ENCODE assay signal across 1 cellular context in the genomic region with DNA sequence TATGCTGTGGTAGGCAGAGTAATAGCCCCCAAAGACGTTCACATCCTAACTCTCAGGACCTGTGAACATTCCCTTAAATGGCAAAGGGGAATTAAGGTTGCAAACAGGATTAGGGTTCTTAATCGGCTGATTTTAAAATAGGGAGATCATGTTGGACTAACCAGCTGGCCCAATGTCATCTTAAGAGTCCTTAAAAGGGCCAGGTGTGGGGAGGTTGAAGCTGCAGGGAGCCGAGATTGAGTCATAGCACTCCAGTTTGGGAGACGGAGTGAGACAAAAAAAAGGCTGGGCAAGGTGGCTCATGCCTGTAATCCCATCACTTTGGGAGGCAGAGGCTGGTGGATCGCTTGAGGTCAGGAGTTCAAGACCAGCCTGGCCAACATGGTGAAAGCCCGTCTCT.
TF ChIP-seq lines count a peak whose summit lies in the region.

No MANE protein-coding gene starts in this region.

TF ChIP-seq in A549, 52 proteins besides CTCF, POLR2A, EP300 and RAD21:
- TF ChIP-seq SREBF2 (IDR thresholded peaks at IDR 0.05) (no peak), EHF (CRISPR knock-in tag; IDR thresholded peaks at IDR 0.05) (no peak), HOXB13 (CRISPR knock-in tag; IDR thresholded peaks at IDR 0.05; ENCODE audit: low read depth) (no peak), ZFP36 (IDR thresholded peaks at IDR 0.05; ENCODE audit: borderline replicate concordance, partially characterized antibody) (no peak), CEBPB (IDR thresholded peaks at IDR 0.05) (no peak), FOSL2 (IDR thresholded peaks at IDR 0.05) (no peak), FOSL2 (CRISPR knock-in tag; IDR thresholded peaks at IDR 0.05) (no peak), KDM1A (IDR thresholded peaks at IDR 0.05; ENCODE audit: low read depth) (no peak), FOSB (CRISPR knock-in tag; IDR thresholded peaks at IDR 0.05) (no peak), TFCP2L1 (CRISPR knock-in tag; IDR thresholded peaks at IDR 0.05) (no peak), BHLHE40 (IDR thresholded peaks at IDR 0.05; ENCODE audit: low read depth, low read length) (no peak)
- TF ChIP-seq, protein P1, sequence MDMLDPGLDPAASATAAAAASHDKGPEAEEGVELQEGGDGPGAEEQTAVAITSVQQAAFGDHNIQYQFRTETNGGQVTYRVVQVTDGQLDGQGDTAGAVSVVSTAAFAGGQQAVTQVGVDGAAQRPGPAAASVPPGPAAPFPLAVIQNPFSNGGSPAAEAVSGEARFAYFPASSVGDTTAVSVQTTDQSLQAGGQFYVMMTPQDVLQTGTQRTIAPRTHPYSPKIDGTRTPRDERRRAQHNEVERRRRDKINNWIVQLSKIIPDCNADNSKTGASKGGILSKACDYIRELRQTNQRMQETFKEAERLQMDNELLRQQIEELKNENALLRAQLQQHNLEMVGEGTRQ (IDR thresholded peaks at IDR 0.05), result no peak
- TF ChIP-seq, protein P2, sequence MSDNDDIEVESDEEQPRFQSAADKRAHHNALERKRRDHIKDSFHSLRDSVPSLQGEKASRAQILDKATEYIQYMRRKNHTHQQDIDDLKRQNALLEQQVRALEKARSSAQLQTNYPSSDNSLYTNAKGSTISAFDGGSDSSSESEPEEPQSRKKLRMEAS (IDR thresholded peaks at IDR 0.05), result no peak
